ENCODE assay signal across 8 cellular contexts in genomic region chr1:86156571-86157455, GRCh38. TPM values are rescaled to one million over a fixed set of nuclear protein-coding genes. Genes with fewer than 3 reads are reported as not detected.
DNase-seq lines count a peak whose midpoint lies in the region; ATAC-seq and TF ChIP-seq lines count a peak whose summit lies in the region.

COL24A1 (minus strand) TSS chr1:86156772; CDS start chr1:86156396, 376 bp downstream.

- H3K36me3 ChIP-seq in Loucy (ENCODE audit: insufficient read depth, low read length) (no peaks in the 10 kb centered on the region), iPS-15b (ENCODE audit: control insufficient read depth, insufficient read depth, low read length) (no peaks in the 10 kb centered on the region)

- peak; percentile 61 for DNase-seq in EL
- DNase-seq in astrocyte of the cerebellum (ENCODE audit: low read depth): no peak
- peak; percentile 69 for DNase-seq in sciatic nerve (ENCODE audit: low spot score)
- DNase-seq in HK-2 (ENCODE audit: unreplicated experiment): no peak

- peak; percentile 68 for ATAC-seq in sciatic nerve
- no peak for ATAC-seq in HG02610 (IDR thresholded peaks at IDR 0.05; ENCODE audit: unreplicated experiment)
- no peak for ATAC-seq in HG02870 (IDR thresholded peaks at IDR 0.05; ENCODE audit: unreplicated experiment)

- H3K4me1 ChIP-seq in Loucy (ENCODE audit: insufficient read depth, low read length, poor library complexity, severe bottlenecking): peaks cover 3% of the 10 kb centered on the region
- H3K4me1 ChIP-seq in iPS-15b (ENCODE audit: control insufficient read depth, insufficient read depth, low read length): no peaks in the 10 kb centered on the region

- H3K4me2 ChIP-seq in Loucy (ENCODE audit: low read depth, low read length, poor library complexity, severe bottlenecking): peak within 1 kb of the TSS; percentile 63

- intact Hi-C loops in sciatic nerve (cut with DNase I): no loop called here

- no peaks in the 10 kb centered on the region for H3F3A ChIP-seq in Loucy (ENCODE audit: low read depth)

- 0 out of 2 replicates have a peak, but pooled peaks cover 5% of the 10 kb centered on the region for H3K9me2 ChIP-seq in Loucy (replicated peaks; ENCODE audit: low read depth, low read length)

- no peaks in the 10 kb centered on the region for H3K9me3 ChIP-seq in Loucy (ENCODE audit: insufficient read depth, low read depth, low read length)
- H3K9me3 ChIP-seq in iPS-15b (ENCODE audit: control insufficient read depth, insufficient read depth, low read length): no peaks in the 10 kb centered on the region

- peak within 1 kb of the TSS; percentile 89 for H2AFZ ChIP-seq in Loucy (ENCODE audit: low read length)

- no peaks in the 10 kb centered on the region for H4K20me1 ChIP-seq in Loucy (ENCODE audit: insufficient read depth, low read length, poor library complexity, severe bottlenecking)

- no peaks in the 10 kb centered on the region for H3K79me2 ChIP-seq in Loucy (ENCODE audit: insufficient read depth, low read length)

- H3K9ac ChIP-seq in Loucy (ENCODE audit: low read depth, low read length, poor library complexity, severe bottlenecking) (peak within 1 kb of the TSS; percentile 55), iPS-15b (ENCODE audit: low read depth, low read length) (no peak within 1 kb of the TSS)

- H3K27me3 ChIP-seq in Loucy (ENCODE audit: insufficient read depth, low read length, poor library complexity, severe bottlenecking) (no peaks in the 10 kb centered on the region), iPS-15b (ENCODE audit: control insufficient read depth, insufficient read depth, low read length) (peaks cover 52% of the 10 kb centered on the region)

- in situ Hi-C loops in astrocyte of the cerebellum (cut with HindIII; ENCODE audit: low sequenced_read_pairs): no loop called here

- TF ChIP-seq CTCF in Loucy (conservative IDR thresholded peaks at IDR 0.05; ENCODE audit: low read length): no peak
- no peak for TF ChIP-seq CTCF in astrocyte of the cerebellum (IDR thresholded peaks at IDR 0.05; ENCODE audit: low read depth, low read length, missing control alignments)

- H3K4me3 ChIP-seq in Loucy (ENCODE audit: low read length, poor library complexity, severe bottlenecking): peak within 1 kb of the TSS; percentile 66
- peak within 1 kb of the TSS; percentile 33 for H3K4me3 ChIP-seq in astrocyte of the cerebellum (ENCODE audit: low read depth, low read length)
- H3K4me3 ChIP-seq in iPS-15b (ENCODE audit: low read depth, low read length): peak within 1 kb of the TSS; percentile 73

RNA-seq across cellular contexts. Expression of gene COL24A1, which starts in this region (rescaled TPM):
- total RNA-seq in sciatic nerve: 6.1 TPM

Comparison
In these comparisons a context has a peak if more than half of its experiments do, and no peak if none do; other contexts are left out.
1. DNase-seq: peak in EL (single experiment) and sciatic nerve (single experiment); none in astrocyte of the cerebellum (single experiment) and HK-2 (single experiment).
2. Peak in every context shown above with its lines, with median percentiles within 50 percentile points of each other: H3K4me3 ChIP-seq.